In the genomic region with DNA sequence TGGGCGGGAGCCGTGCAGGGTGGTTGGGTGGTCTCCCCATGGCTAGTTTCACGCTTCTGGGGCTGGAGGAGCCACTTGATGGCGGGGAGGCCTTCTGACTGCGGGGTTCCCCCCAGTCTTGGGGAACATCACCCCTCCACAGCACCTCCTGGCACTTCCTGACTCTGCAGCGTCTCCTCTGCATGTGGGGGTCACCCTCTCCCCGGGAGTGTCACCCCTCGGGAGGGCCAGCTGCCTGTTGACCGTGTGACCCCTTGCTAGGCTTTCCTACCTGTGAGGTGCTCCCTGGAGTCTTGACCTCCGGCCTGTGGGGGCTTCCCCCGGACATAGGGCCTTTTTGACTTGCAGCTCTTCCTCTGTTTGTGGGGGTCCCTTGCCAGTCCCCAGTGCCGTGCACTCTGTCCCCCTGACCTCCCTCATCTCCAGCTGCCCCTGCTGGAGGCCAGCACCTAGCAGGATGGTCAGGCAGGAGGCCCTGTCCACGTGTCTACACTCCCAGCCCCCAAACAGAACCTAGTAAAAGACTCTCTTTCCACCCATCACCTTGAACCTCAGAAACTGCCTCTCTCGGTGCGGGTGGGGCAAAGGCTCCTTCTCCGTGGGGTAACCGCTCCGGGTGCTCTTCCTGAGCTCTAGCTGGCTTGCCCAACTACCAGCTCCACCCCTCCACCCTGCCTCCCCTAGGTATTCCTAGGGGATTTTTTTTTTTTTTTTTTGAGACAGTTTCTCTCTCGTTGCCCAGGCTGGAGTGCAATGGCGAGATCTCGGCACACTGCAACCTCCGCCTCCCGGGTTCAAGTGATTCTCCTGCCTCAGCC, we compare ENCODE assay signal across 8 cellular contexts.
DNase-seq lines count a peak whose midpoint lies in the region; ATAC-seq and TF ChIP-seq lines count a peak whose summit lies in the region.

No MANE protein-coding gene starts in this region.

- H3K27me3 ChIP-seq in HL-60 (ENCODE audit: insufficient read depth, poor library complexity, severe bottlenecking) (no peaks in the 10 kb centered on the region), muscle layer of duodenum (ENCODE audit: low read depth, low read length) (no peaks in the 10 kb centered on the region)

- peaks cover 22% of the 10 kb centered on the region for H3K4me1 Mint-ChIP-seq in central memory CD8-positive, alpha-beta T cell

- peak overlapping the region; percentile 78 for H3K4me3 ChIP-seq in HL-60 (replicated peaks; ENCODE audit: insufficient read depth, low read length)
- peak overlapping the region; percentile 81 to 87 for H3K4me3 ChIP-seq in muscle layer of duodenum (ENCODE audit: low read depth in 1 of 2, low read length in 2 of 2)

- peak overlapping the region; percentile 31 for H3K27ac Mint-ChIP-seq in central memory CD8-positive, alpha-beta T cell (ENCODE audit: low read depth)

- ATAC-seq in GM18861 (IDR thresholded peaks at IDR 0.05; ENCODE audit: unreplicated experiment) = peak; percentile 7
- peak; percentile 31 for ATAC-seq in central memory CD8-positive, alpha-beta T cell (replicated peaks; ENCODE audit: extremely low read depth, poor library complexity, severe bottlenecking)

- no peaks in the 10 kb centered on the region for H3K27me3 Mint-ChIP-seq in central memory CD8-positive, alpha-beta T cell

- TF ChIP-seq CTCF in HL-60 (IDR thresholded peaks at IDR 0.05; ENCODE audit: insufficient read depth, low read length) = no peak

- DNase-seq in HL-60 (ENCODE audit: low read depth in 1 of 2, low spot score in 1 of 2) (no peak), DMS79 treated with DMSO at 0.1 percent for 48 hours (lab: John Stamatoyannopoulos, UW) (no peak), inferior parietal cortex (ENCODE audit: extremely low spot score) (no peak), DMS 273 treated with DMSO at 0.1 percent for 48 hours (lab: John Stamatoyannopoulos, UW) (no peak), NCI-H2029 (lab: John Stamatoyannopoulos, UW) (no peak)
- peak in 1 of 2 donors; percentile 34 for DNase-seq in central memory CD8-positive, alpha-beta T cell (ENCODE audit: low spot score in 2 of 2)

- no peaks in the 10 kb centered on the region for H3K9me3 ChIP-seq in muscle layer of duodenum (ENCODE audit: control insufficient read depth in 1 of 2, low read length in 2 of 2)

- H3K4me1 ChIP-seq in muscle layer of duodenum (ENCODE audit: control insufficient read depth in 1 of 2, insufficient read depth in 2 of 2, low read length in 2 of 2) = peaks cover 3 to 13% of the 10 kb centered on the region in 2 donors

- H3K36me3 ChIP-seq in muscle layer of duodenum (ENCODE audit: control insufficient read depth in 1 of 2, insufficient read depth in 2 of 2, low read length in 2 of 2) = no peaks in the 10 kb centered on the region

- H3K27ac ChIP-seq in HL-60 (replicated peaks) (no peak overlapping the region), muscle layer of duodenum (ENCODE audit: low read length) (no peak overlapping the region)

- H3K9me3 Mint-ChIP-seq in central memory CD8-positive, alpha-beta T cell = no peaks in the 10 kb centered on the region

- peak overlapping the region; percentile 68 for H3K4me3 Mint-ChIP-seq in central memory CD8-positive, alpha-beta T cell

- no peaks in the 10 kb centered on the region for H3K36me3 Mint-ChIP-seq in central memory CD8-positive, alpha-beta T cell (ENCODE audit: insufficient read depth)
